1 cellular context compared by ENCODE assay signal in genomic region chr1:153630384-153630783, GRCh38.
TF ChIP-seq lines count a peak whose summit lies in the region.

No MANE protein-coding gene starts in this region.

TF ChIP-seq in H1, 55 proteins besides CTCF, POLR2A, EP300 and RAD21:
- TF ChIP-seq BACH1 (IDR thresholded peaks at IDR 0.05; ENCODE audit: low read length) (no peak), POLR2AphosphoS5 (IDR thresholded peaks at IDR 0.05; ENCODE audit: low read depth, low read length) (no peak), YY1 (IDR thresholded peaks at IDR 0.05; ENCODE audit: low read depth, low read length) (no peak), SP4 (IDR thresholded peaks at IDR 0.05; ENCODE audit: low read length) (no peak), SIN3A (conservative IDR thresholded peaks at IDR 0.05 in 1 of 2, IDR thresholded peaks at IDR 0.05 in 1 of 2; ENCODE audit: low read depth in 1 of 2, low read length in 2 of 2) (no peak)
TF ChIP-seq in H1: peak in this region for 0.
